22 cellular contexts compared by ENCODE assay signal in genomic region chr20:21004386-21005076, GRCh38.
A peak's percentile ranks its signal among the peaks of the same experiment; 100 is the strongest.
DNase-seq lines count a peak whose midpoint lies in the region; ATAC-seq, FAIRE-seq and TF ChIP-seq lines count a peak whose summit lies in the region.
"Had no signal": no experiment of that assay in that cellular context is flagged by ENCODE, and none has a peak within 500 bp of the region (broad histone marks: within the 10 kb centered on the region; RNA-seq: fewer than 3 reads in every experiment).

No MANE protein-coding gene starts in this region.

- CTCF ChIA-PET in IMR-90 (lab: Yijun Ruan, JAX) = interaction anchor here (0.6 kb wide), 1 partner anchor 1901 kb away, joined by 3 read pairs; no protein-coding TSS in a partner anchor
- CTCF ChIA-PET in H1 (lab: Charles Lee; ENCODE audit: partially characterized antibody) = interaction anchor here (0.6 to 1.1 kb wide), 5 partner anchors 9 to 630 kb away, joined by 3 to 4 read pairs (median 3); no protein-coding TSS in a partner anchor

- BruUV-seq in IMR-90 (replicated peaks; lab: Mats Ljungman, UMichigan) = no TSS peak

- H3K4me2 ChIP-seq in IMR-90 (ENCODE audit: low read depth, low read length) = no peak overlapping the region
- no peak overlapping the region for H3K4me2 ChIP-seq in H1 (ENCODE audit: insufficient read depth in 1 of 2, low read depth in 2 of 2, low read length in 2 of 2)
- H3K4me2 ChIP-seq: BLaER1, GM23338 had no signal

- TF ChIP-seq EP300 in H1 (IDR thresholded peaks at IDR 0.05; ENCODE audit: borderline replicate concordance in 1 of 2, low read depth in 2 of 2, low read length in 2 of 2) = no peak

- no peak overlapping the region for H2AK5ac ChIP-seq in IMR-90 (ENCODE audit: low read depth, low read length)
- no peak overlapping the region for H2AK5ac ChIP-seq in H1 (ENCODE audit: low read depth, low read length)

- H3K4me3 ChIP-seq in IMR-90 (ENCODE audit: insufficient read depth, low read depth, low read length) (no peak overlapping the region), H1 (ENCODE audit: extremely low read depth in 1 of 4, insufficient read depth in 2 of 4, low read depth in 3 of 4, low read length in 4 of 4) (no peak overlapping the region)
- H3K4me3 ChIP-seq: BLaER1, GM12878, GM23338, HAP-1, SJSA1 had no signal

- no peak overlapping the region for H3K4ac ChIP-seq in IMR-90 (ENCODE audit: low read depth, low read length)
- no peak overlapping the region for H3K4ac ChIP-seq in H1 (replicated peaks; ENCODE audit: insufficient read length, low read depth, low read length)

- H4K91ac ChIP-seq in IMR-90 (ENCODE audit: insufficient read depth, low read depth, low read length) = no peak overlapping the region
- H4K91ac ChIP-seq in H1 (replicated peaks; ENCODE audit: insufficient read length, low read length) = no peak overlapping the region

- POLR2A ChIA-PET in IMR-90 (lab: Charles Lee; ENCODE audit: unreplicated experiment) = no interaction called here
- POLR2A ChIA-PET in H1 (lab: Charles Lee; ENCODE audit: partially characterized antibody) = no interaction called here

- no peak overlapping the region for H2BK5ac ChIP-seq in IMR-90 (ENCODE audit: low read depth, low read length, poor library complexity, severe bottlenecking)
- no peak overlapping the region for H2BK5ac ChIP-seq in H1 (ENCODE audit: low read depth, low read length)

- H3K23ac ChIP-seq in IMR-90 (ENCODE audit: low read depth, low read length) (no peak overlapping the region), H1 (ENCODE audit: insufficient read length) (no peak overlapping the region)

- in situ Hi-C loops in Caki2 (cut with HindIII; ENCODE audit: low pct_unique_long_range_greater_than_20kb, low sequenced_read_pairs) (no loop called here), IMR-90 (cut with MboI; ENCODE audit: low sequenced_read_pairs) (no loop called here)

- H3K9ac ChIP-seq in IMR-90 (ENCODE audit: low read depth, low read length) (no peak overlapping the region), H1 (replicated peaks in 1 of 4; ENCODE audit: extremely low read depth in 1 of 4, low read depth in 3 of 4, low read length in 3 of 4) (no peak overlapping the region)
- H3K9ac ChIP-seq: BLaER1 had no signal

- no peaks in the 10 kb centered on the region for H3K9me1 ChIP-seq in IMR-90 (ENCODE audit: insufficient read depth, low read length)

- no peaks in the 10 kb centered on the region for H3K36me3 ChIP-seq in IMR-90 (ENCODE audit: control insufficient read depth, insufficient read depth, low read length)
- H3K36me3 ChIP-seq in H1 (ENCODE audit: control insufficient read depth in 2 of 4, insufficient read depth in 4 of 4, low read length in 3 of 4) = no peaks in the 10 kb centered on the region
- H3K36me3 ChIP-seq: BLaER1, HAP-1, SJSA1 had no signal

- dilution Hi-C loops in IMR-90 (cut with HindIII; ENCODE audit: low sequenced_read_pairs, unreplicated experiment) = no loop called here

- H2BK120ac ChIP-seq in IMR-90 (ENCODE audit: low read depth, low read length) = no peak overlapping the region
- no peak overlapping the region for H2BK120ac ChIP-seq in H1 (replicated peaks; ENCODE audit: low read depth, low read length)

- no peak overlapping the region for H3K14ac ChIP-seq in IMR-90 (replicated peaks; ENCODE audit: low read depth, low read length)
- no peak overlapping the region for H3K14ac ChIP-seq in H1 (ENCODE audit: insufficient read length)

- H2AK9ac ChIP-seq in IMR-90 (replicated peaks; ENCODE audit: low read depth, low read length, poor library complexity) = no peak overlapping the region

- no peaks in the 10 kb centered on the region for H3K4me1 ChIP-seq in IMR-90 (ENCODE audit: control insufficient read depth, insufficient read depth, low read length)
- H3K4me1 ChIP-seq in H1 (replicated peaks in 1 of 4; ENCODE audit: control insufficient read depth in 3 of 4, insufficient read depth in 4 of 4, low read length in 3 of 4) = no peaks in the 10 kb centered on the region
- H3K4me1 ChIP-seq: BLaER1, HAP-1, SJSA1 had no signal

- no peak overlapping the region for H4K5ac ChIP-seq in IMR-90 (ENCODE audit: low read depth, low read length)
- no peak overlapping the region for H4K5ac ChIP-seq in H1 (ENCODE audit: insufficient read length, low read depth, low read length)

- H3K79me2 ChIP-seq in H1 (ENCODE audit: control insufficient read depth in 1 of 2, insufficient read depth in 2 of 2, low read length in 2 of 2) = no peaks in the 10 kb centered on the region

- DNase-seq in Caki2 (ENCODE audit: low read depth) = peak; percentile 54
- no peak for DNase-seq in IMR-90
- no peak for DNase-seq in H1 (ENCODE audit: low read depth in 1 of 2, low spot score in 2 of 2)
- DNase-seq in left kidney (ENCODE audit: low read depth, low spot score) = peak; percentile 31
- DNase-seq in NCI-H1105 (lab: John Stamatoyannopoulos, UW) = no peak
- DNase-seq: CD4-positive, CD25-positive, alpha-beta regulatory T cell; DMS53; EL; GDM1; HFFc6; NCI-H2029; NCI-H446; NCI-H524 treated with DMSO at 0.1 percent for 48 hours; NCI-H774; Right ventricle myocardium superior had no signal

- no peak overlapping the region for H2BK12ac ChIP-seq in H1 (ENCODE audit: low read depth, low read length)

- TF ChIP-seq POLR2A in IMR-90 (IDR thresholded peaks at IDR 0.05; ENCODE audit: low read depth, low read length) (no peak), H1 (IDR thresholded peaks at IDR 0.05; ENCODE audit: control extremely low read depth in 1 of 2, low read depth in 2 of 2, low read length in 2 of 2) (no peak)

- H4K20me1 ChIP-seq in IMR-90 (ENCODE audit: insufficient read depth, low read length) = no peaks in the 10 kb centered on the region
- no peaks in the 10 kb centered on the region for H4K20me1 ChIP-seq in H1 (replicated peaks in 1 of 2; ENCODE audit: control insufficient read depth in 1 of 2, insufficient read depth in 2 of 2, low read length in 2 of 2)
- H4K20me1 ChIP-seq: BLaER1 had no signal

- no peak overlapping the region for H2BK15ac ChIP-seq in IMR-90 (ENCODE audit: low read depth, low read length)
- no peak overlapping the region for H2BK15ac ChIP-seq in H1 (ENCODE audit: low read length)

- TF ChIP-seq CTCF in IMR-90 (conservative IDR thresholded peaks at IDR 0.05; ENCODE audit: low read depth, low read length) = no peak
- TF ChIP-seq CTCF in H1 (IDR thresholded peaks at IDR 0.05; ENCODE audit: control extremely low read depth in 1 of 3, insufficient read depth in 1 of 3, low read depth in 1 of 3, low read length in 3 of 3) = no peak

- H3K27me3 ChIP-seq in IMR-90 (ENCODE audit: control insufficient read depth, insufficient read depth, low read length) = no peaks in the 10 kb centered on the region
- H3K27me3 ChIP-seq in H1 (replicated peaks in 1 of 4; ENCODE audit: control insufficient read depth in 3 of 4, extremely low read depth in 1 of 4, insufficient read depth in 3 of 4, low read length in 3 of 4) = no peaks in the 10 kb centered on the region
- H3K27me3 ChIP-seq: BLaER1, SJSA1 had no signal

- H3K27ac ChIP-seq in IMR-90 (ENCODE audit: insufficient read depth, low read length) (no peak overlapping the region), H1 (ENCODE audit: low read depth, low read length) (no peak overlapping the region)
- H3K27ac ChIP-seq: BLaER1, SJSA1 had no signal

- H4K8ac ChIP-seq in IMR-90 (ENCODE audit: low read depth in 2 of 2, low read length in 2 of 2) = no peak overlapping the region
- H4K8ac ChIP-seq in H1 (ENCODE audit: extremely low read depth, insufficient read depth, low read length) = no peak overlapping the region

- FAIRE-seq in H1 (lab: Jason Lieb, UNC) = no peak
- FAIRE-seq: GM12878 had no signal

- H2BK20ac ChIP-seq in IMR-90 (ENCODE audit: low read depth, low read length) (no peak overlapping the region), H1 (ENCODE audit: low read length) (no peak overlapping the region)

- WGBS in IMR-90 (ENCODE audit: extremely low coverage in 2 of 2, insufficient read length in 1 of 2), 2 experiments = no CpG with 5 or more reads among the region's 8 CpGs
- 80% methylated on average over 8 of the region's 8 CpGs; no CpG with 5 or more reads in 1 of the 2 experiments for WGBS in H1 (ENCODE audit: extremely low coverage in 1 of 2, insufficient coverage in 1 of 2, insufficient read length in 1 of 2, insufficient replicate concordance in 2 of 2, low coverage in 1 of 2, low lambda C conversion rate in 2 of 2, missing lambda C conversion rate in 1 of 2), 2 experiments

- intact Hi-C loops in IMR-90 (cut with micrococcal nuclease) = no loop called here

- TF ChIP-seq RAD21 in IMR-90 (IDR thresholded peaks at IDR 0.05; ENCODE audit: low read length) = no peak
- TF ChIP-seq RAD21 in H1 (IDR thresholded peaks at IDR 0.05 in 1 of 2, conservative IDR thresholded peaks at IDR 0.05 in 1 of 2; ENCODE audit: low read depth in 2 of 2, low read length in 2 of 2) = no peak

- H2AFZ ChIP-seq in IMR-90 (replicated peaks; ENCODE audit: low read length, poor library complexity) = no peak overlapping the region
- H2AFZ ChIP-seq in H1 (ENCODE audit: low read length) = no peak overlapping the region
- H2AFZ ChIP-seq: GM23338 had no signal

- H3K23me2 ChIP-seq in H1 (ENCODE audit: low read depth, low read length) = no peaks in the 10 kb centered on the region

- no peaks in the 10 kb centered on the region for H3K79me1 ChIP-seq in IMR-90 (ENCODE audit: low read depth in 1 of 2, low read length in 2 of 2)
- no peaks in the 10 kb centered on the region for H3K79me1 ChIP-seq in H1 (ENCODE audit: low read depth, low read length)

- H3K18ac ChIP-seq in IMR-90 (ENCODE audit: low read depth, low read length) = no peak overlapping the region
- H3K18ac ChIP-seq in H1 (ENCODE audit: extremely low read depth, low read length) = no peak overlapping the region

- H3K9me3 ChIP-seq in IMR-90 (ENCODE audit: control insufficient read depth, insufficient read depth, low read length) (no peaks in the 10 kb centered on the region), H1 (ENCODE audit: insufficient read depth in 2 of 2, low read depth in 1 of 2, low read length in 1 of 2) (no peaks in the 10 kb centered on the region)
- H3K9me3 ChIP-seq: HAP-1, SJSA1 had no signal

- ATAC-seq in IMR-90 (ENCODE audit: low read depth) (no peak), HG03095 (IDR thresholded peaks at IDR 0.05; ENCODE audit: unreplicated experiment) (no peak), HG03135 (IDR thresholded peaks at IDR 0.05; ENCODE audit: unreplicated experiment) (no peak)
- ATAC-seq: GM12878, GM23338 had no signal

- H3K56ac ChIP-seq in IMR-90 (ENCODE audit: extremely low read depth, insufficient read depth, low read length) (no peak overlapping the region), H1 (replicated peaks; ENCODE audit: insufficient read length, low read depth, low read length) (no peak overlapping the region)

TF ChIP-seq in IMR-90, 13 proteins besides CTCF, POLR2A, EP300 and RAD21:
- peak; percentile 69 for TF ChIP-seq CEBPB (IDR thresholded peaks at IDR 0.05; ENCODE audit: low read depth, low read length)
- TF ChIP-seq SMC3 (IDR thresholded peaks at IDR 0.05; ENCODE audit: low read depth, low read length) = no peak
TF ChIP-seq in IMR-90: peak in this region for 1.

TF ChIP-seq in H1, 55 proteins besides CTCF, POLR2A, EP300 and RAD21:
- TF ChIP-seq CEBPB (IDR thresholded peaks at IDR 0.05; ENCODE audit: low read depth, low read length) (0 out of 2 replicates have a peak, but pooled peaks have one; percentile 13), TAF7 (optimal IDR thresholded peaks at IDR 0.05; ENCODE audit: borderline replicate concordance, low read depth, low read length) (no peak)
TF ChIP-seq in H1: peak in this region for 1.

Comparison
In these comparisons a context has a peak if more than half of its experiments do, and no peak if none do; other contexts are left out.
1. DNase-seq: peak in Caki2 (single experiment) and left kidney (single experiment); none in IMR-90 (single experiment), H1 (0 of 2) and NCI-H1105 (single experiment).